8 cellular contexts compared by ENCODE assay signal in genomic region chr1:2240251-2241156, GRCh38. TPM values are rescaled to one million over a fixed set of nuclear protein-coding genes. Genes with fewer than 3 reads are reported as not detected.
DNase-seq lines count a peak whose midpoint lies in the region; ATAC-seq and TF ChIP-seq lines count a peak whose summit lies in the region.

No MANE protein-coding gene starts in this region.

- no peak for TF ChIP-seq EP300 in transverse colon (IDR thresholded peaks at IDR 0.05; ENCODE audit: low read depth)

- no peaks in the 10 kb centered on the region for H3K27me3 ChIP-seq in transverse colon

- intact Hi-C loops in activated CD8-positive, alpha-beta T cell treated with anti-CD3 and anti-CD28 coated beads for 36 hours (cut with micrococcal nuclease): no loop called here
- intact Hi-C loops in transverse colon (cut with DNase I; ENCODE audit: low total_unique reads): no loop called here

- in situ Hi-C loops in transverse colon (cut with MboI; ENCODE audit: low pct_ligation_motif_present in 1 of 4, low pct_unique_long_range_greater_than_20kb in 1 of 4, low sequenced_read_pairs in 3 of 4): no loop called here

- peaks cover 23% of the 10 kb centered on the region for H3K36me3 Mint-ChIP-seq in activated CD8-positive, alpha-beta T cell treated with anti-CD3 and anti-CD28 coated beads for 36 hours (ENCODE audit: low read depth)
- H3K36me3 Mint-ChIP-seq in activated CD8-positive, alpha-beta T cell treated with anti-CD3 and anti-CD28 coated beads, Interleukin-2, amount 10 ng/mL, durations not matched to agents 7 days and 5 days (ENCODE audit: low read depth): peaks cover 31% of the 10 kb centered on the region

- no peak for TF ChIP-seq POLR2A in transverse colon (IDR thresholded peaks at IDR 0.05)

- no peak for TF ChIP-seq CTCF in activated CD8-positive, alpha-beta T cell treated with anti-CD3 and anti-CD28 coated beads for 36 hours (IDR thresholded peaks at IDR 0.05)
- TF ChIP-seq CTCF in transverse colon (IDR thresholded peaks at IDR 0.05) (no peak), GM20000 (IDR thresholded peaks at IDR 0.05; ENCODE audit: extremely low read depth, missing control alignments) (no peak)

- no peaks in the 10 kb centered on the region for H3K27me3 Mint-ChIP-seq in activated CD8-positive, alpha-beta T cell treated with anti-CD3 and anti-CD28 coated beads for 36 hours
- no peaks in the 10 kb centered on the region for H3K27me3 Mint-ChIP-seq in activated CD8-positive, alpha-beta T cell treated with anti-CD3 and anti-CD28 coated beads, Interleukin-2, amount 10 ng/mL, durations not matched to agents 7 days and 5 days (ENCODE audit: low read depth)

- peak overlapping the region; percentile 60 for H3K27ac Mint-ChIP-seq in activated CD8-positive, alpha-beta T cell treated with anti-CD3 and anti-CD28 coated beads for 36 hours
- no peak overlapping the region for H3K27ac Mint-ChIP-seq in activated CD8-positive, alpha-beta T cell treated with anti-CD3 and anti-CD28 coated beads, Interleukin-2, amount 10 ng/mL, durations not matched to agents 7 days and 5 days

- H3K4me1 ChIP-seq in transverse colon: peaks cover 45 to 65% (median 54%) of the 10 kb centered on the region in 4 donors

- no peaks in the 10 kb centered on the region for H3K9me3 ChIP-seq in transverse colon

- H3K4me3 Mint-ChIP-seq in activated CD8-positive, alpha-beta T cell treated with anti-CD3 and anti-CD28 coated beads for 36 hours: peak overlapping the region; percentile 22
- no peak overlapping the region for H3K4me3 Mint-ChIP-seq in activated CD8-positive, alpha-beta T cell treated with anti-CD3 and anti-CD28 coated beads, Interleukin-2, amount 10 ng/mL, durations not matched to agents 7 days and 5 days

- H3K4me1 Mint-ChIP-seq in activated CD8-positive, alpha-beta T cell treated with anti-CD3 and anti-CD28 coated beads for 36 hours (ENCODE audit: low read depth): peaks cover 77% of the 10 kb centered on the region
- peaks cover 54% of the 10 kb centered on the region for H3K4me1 Mint-ChIP-seq in activated CD8-positive, alpha-beta T cell treated with anti-CD3 and anti-CD28 coated beads, Interleukin-2, amount 10 ng/mL, durations not matched to agents 7 days and 5 days (ENCODE audit: low read depth)

- no peak overlapping the region for H3K4me3 ChIP-seq in transverse colon

- CTCF ChIA-PET in activated CD8-positive, alpha-beta T cell treated with anti-CD3 and anti-CD28 coated beads for 36 hours (lab: Charles Lee): interaction anchor here (0.8 to 1.4 kb wide), 5 partner anchors 11 to 141 kb away, joined by 3 to 8 read pairs (median 3); partner anchors contain the start of gene FAAP20
- CTCF ChIA-PET in activated CD8-positive, alpha-beta T cell treated with anti-CD3 and anti-CD28 coated beads, Interleukin-2, amount 10 ng/mL, durations not matched to agents 7 days and 5 days (lab: Charles Lee): interaction anchor here (1.0 to 1.1 kb wide), 2 partner anchors 46 to 141 kb away, joined by 3 to 4 read pairs; partner anchors contain the start of gene FAAP20

- H3K36me3 ChIP-seq in transverse colon: no peaks in the 10 kb centered on the region

- peak overlapping the region; percentile 4 for H3K27ac ChIP-seq in cingulate gyrus (ENCODE audit: low read depth, low read length)
- peak overlapping the region; percentile 19 to 68 (median 56) for H3K27ac ChIP-seq in transverse colon

- DNase-seq in activated CD8-positive, alpha-beta T cell treated with anti-CD3 and anti-CD28 coated beads for 36 hours: peak; percentile 62
- no peak for DNase-seq in activated CD8-positive, alpha-beta T cell treated with anti-CD3 and anti-CD28 coated beads, Interleukin-2, amount 10 ng/mL, durations not matched to agents 7 days and 5 days
- peak; percentile 55 for DNase-seq in midbrain (lab: John Stamatoyannopoulos, UW)
- peak; percentile 69 for DNase-seq in transverse colon
- DNase-seq in NCI-H82 (lab: John Stamatoyannopoulos, UW): no peak
- DNase-seq in GM20000 (ENCODE audit: low spot score): no peak
- no peak for DNase-seq in LoVo (ENCODE audit: low spot score)

- no peaks in the 10 kb centered on the region for H3K9me3 Mint-ChIP-seq in activated CD8-positive, alpha-beta T cell treated with anti-CD3 and anti-CD28 coated beads for 36 hours
- H3K9me3 Mint-ChIP-seq in activated CD8-positive, alpha-beta T cell treated with anti-CD3 and anti-CD28 coated beads, Interleukin-2, amount 10 ng/mL, durations not matched to agents 7 days and 5 days (ENCODE audit: insufficient read depth): no peaks in the 10 kb centered on the region

- 24 to 62% methylated on average over 3 to 30 of the region's 30 CpGs for WGBS in transverse colon (ENCODE audit: low coverage in 1 of 2), 2 donors

- POLR2A ChIA-PET in activated CD8-positive, alpha-beta T cell treated with anti-CD3 and anti-CD28 coated beads for 36 hours (lab: Charles Lee): interaction anchor here (1.2 to 2.9 kb wide), 3 partner anchors 11 to 15 kb away, joined by 3 to 14 read pairs (median 5); no protein-coding TSS in a partner anchor
- POLR2A ChIA-PET in activated CD8-positive, alpha-beta T cell treated with anti-CD3 and anti-CD28 coated beads, Interleukin-2, amount 10 ng/mL, durations not matched to agents 7 days and 5 days (lab: Charles Lee): interaction anchor here (0.6 to 1.1 kb wide), 2 partner anchors 9 to 612 kb away, joined by 3 read pairs; no protein-coding TSS in a partner anchor

- ATAC-seq in activated CD8-positive, alpha-beta T cell treated with anti-CD3 and anti-CD28 coated beads for 36 hours: peak; percentile 38
- ATAC-seq in activated CD8-positive, alpha-beta T cell treated with anti-CD3 and anti-CD28 coated beads, Interleukin-2, amount 10 ng/mL, durations not matched to agents 7 days and 5 days: no peak

RNA-seq across cellular contexts. Expression of gene SKI, which starts 12.4 kb away (rescaled TPM):
- total RNA-seq in activated CD8-positive, alpha-beta T cell treated with anti-CD3 and anti-CD28 coated beads for 36 hours: 10 to 100 TPM; 27.5 to 28.3 TPM
- total RNA-seq in activated CD8-positive, alpha-beta T cell treated with anti-CD3 and anti-CD28 coated beads, Interleukin-2, amount 10 ng/mL, durations not matched to agents 7 days and 5 days: 10 to 100 TPM; 41.2 to 41.4 TPM
- total RNA-seq in transverse colon: 10 to 100 TPM; 24.4 to 52.4 (median 32.2) TPM

RNA-seq across cellular contexts. Expression of gene FAAP20, which starts 45.9 kb away (rescaled TPM):
- total RNA-seq in activated CD8-positive, alpha-beta T cell treated with anti-CD3 and anti-CD28 coated beads for 36 hours: 10 to 100 TPM; 64.7 to 71.7 TPM
- 10 to 100 TPM; 69.7 to 74.4 TPM for total RNA-seq in activated CD8-positive, alpha-beta T cell treated with anti-CD3 and anti-CD28 coated beads, Interleukin-2, amount 10 ng/mL, durations not matched to agents 7 days and 5 days
- 10 to 100 TPM; 19.4 to 84.5 (median 34.9) TPM for total RNA-seq in transverse colon

Comparison
In these comparisons a context has a peak if more than half of its experiments do, and no peak if none do; other contexts are left out.
1. DNase-seq: peak in activated CD8-positive, alpha-beta T cell treated with anti-CD3 and anti-CD28 coated beads for 36 hours (single experiment), midbrain (single experiment) and transverse colon (single experiment); none in activated CD8-positive, alpha-beta T cell treated with anti-CD3 and anti-CD28 coated beads, Interleukin-2, amount 10 ng/mL, durations not matched to agents 7 days and 5 days (single experiment), NCI-H82 (single experiment), GM20000 (single experiment) and LoVo (single experiment).